8 cellular contexts compared by ENCODE assay signal in genomic region chr7:112207106-112207592, GRCh38. TPM values are rescaled to one million over a fixed set of nuclear protein-coding genes. Genes with fewer than 3 reads are reported as not detected.
DNase-seq lines count a peak whose midpoint lies in the region; ATAC-seq and TF ChIP-seq lines count a peak whose summit lies in the region.

No MANE protein-coding gene starts in this region.

- no peaks in the 10 kb centered on the region for H3K9me3 Mint-ChIP-seq in activated CD8-positive, alpha-beta memory T cell treated with anti-CD3 and anti-CD28 coated beads, Interleukin-2, amount 10 ng/mL, durations not matched to agents 7 days and 5 days (ENCODE audit: low read depth)
- H3K9me3 Mint-ChIP-seq in endodermal cell, result no peaks in the 10 kb centered on the region

- no peaks in the 10 kb centered on the region for H4K20me1 ChIP-seq in PC-9 (ENCODE audit: insufficient read depth)
- H4K20me1 ChIP-seq in neural cell (ENCODE audit: insufficient read depth), result no peaks in the 10 kb centered on the region

- intact Hi-C loops in PC-9 (cut with micrococcal nuclease; ENCODE audit: unreplicated experiment), result loop anchor here (2.0 to 10.0 kb wide), 7 partner anchors 125 to 445 kb away; no protein-coding TSS in a partner anchor

- peaks cover 31% of the 10 kb centered on the region for H3K4me1 Mint-ChIP-seq in activated CD8-positive, alpha-beta memory T cell treated with anti-CD3 and anti-CD28 coated beads, Interleukin-2, amount 10 ng/mL, durations not matched to agents 7 days and 5 days
- peaks cover 29% of the 10 kb centered on the region for H3K4me1 Mint-ChIP-seq in endodermal cell

- H3K9ac ChIP-seq in endodermal cell (ENCODE audit: extremely low read depth, low read length, poor library complexity, severe bottlenecking), result peak overlapping the region; percentile 89
- H3K9ac ChIP-seq in neural cell (ENCODE audit: low read length), result peak overlapping the region; percentile 91

- TF ChIP-seq CTCF in PC-9 (conservative IDR thresholded peaks at IDR 0.05) (no peak), endodermal cell (conservative IDR thresholded peaks at IDR 0.05) (no peak), neural cell (IDR thresholded peaks at IDR 0.05; ENCODE audit: poor library complexity, severe bottlenecking) (no peak)

- H3K27me3 ChIP-seq in PC-9 (ENCODE audit: insufficient read depth, low read depth) (no peaks in the 10 kb centered on the region), endodermal cell (ENCODE audit: control insufficient read depth, insufficient read depth, low read length, poor library complexity, severe bottlenecking) (no peaks in the 10 kb centered on the region), neural cell (ENCODE audit: insufficient read depth, low read depth, low read length) (no peaks in the 10 kb centered on the region)

- CTCF ChIA-PET in activated CD8-positive, alpha-beta memory T cell treated with anti-CD3 and anti-CD28 coated beads, Interleukin-2, amount 10 ng/mL, durations not matched to agents 7 days and 5 days (lab: Charles Lee), result no interaction called here
- CTCF ChIA-PET in PC-9 (lab: Charles Lee), result interaction anchor here (0.6 kb wide), 1 partner anchor 79 kb away, joined by 12 read pairs; no protein-coding TSS in a partner anchor

- peaks cover 2% of the 10 kb centered on the region for H3K36me3 Mint-ChIP-seq in activated CD8-positive, alpha-beta memory T cell treated with anti-CD3 and anti-CD28 coated beads, Interleukin-2, amount 10 ng/mL, durations not matched to agents 7 days and 5 days
- H3K36me3 Mint-ChIP-seq in endodermal cell (ENCODE audit: low read depth), result no peaks in the 10 kb centered on the region

- no peaks in the 10 kb centered on the region for H3F3A ChIP-seq in PC-9 (ENCODE audit: insufficient read depth, low read depth)
- no peaks in the 10 kb centered on the region for H3F3A ChIP-seq in neural cell (ENCODE audit: insufficient read depth, low read length, poor library complexity, severe bottlenecking)

- H3K9me3 ChIP-seq in PC-9 (ENCODE audit: insufficient read depth, low read depth), result no peaks in the 10 kb centered on the region
- H3K9me3 ChIP-seq in endodermal cell (ENCODE audit: control insufficient read depth, low read length), result no peaks in the 10 kb centered on the region
- no peaks in the 10 kb centered on the region for H3K9me3 ChIP-seq in neural cell (ENCODE audit: low read length)

- H3K36me3 ChIP-seq in PC-9 (ENCODE audit: low read depth) (no peaks in the 10 kb centered on the region), endodermal cell (ENCODE audit: control insufficient read depth, insufficient read depth, low read length) (no peaks in the 10 kb centered on the region), neural cell (ENCODE audit: insufficient read depth, low read length) (no peaks in the 10 kb centered on the region)

- peaks cover 28% of the 10 kb centered on the region for H3K27me3 Mint-ChIP-seq in activated CD8-positive, alpha-beta memory T cell treated with anti-CD3 and anti-CD28 coated beads, Interleukin-2, amount 10 ng/mL, durations not matched to agents 7 days and 5 days
- no peaks in the 10 kb centered on the region for H3K27me3 Mint-ChIP-seq in endodermal cell (ENCODE audit: insufficient read depth)

- no peaks in the 10 kb centered on the region for H3K9me2 ChIP-seq in PC-9 (ENCODE audit: insufficient read depth)
- no peaks in the 10 kb centered on the region for H3K9me2 ChIP-seq in neural cell (ENCODE audit: insufficient read depth, low read length)

- ATAC-seq in activated CD8-positive, alpha-beta memory T cell treated with anti-CD3 and anti-CD28 coated beads, Interleukin-2, amount 10 ng/mL, durations not matched to agents 7 days and 5 days, result no peak
- ATAC-seq in HG02852 (IDR thresholded peaks at IDR 0.05; ENCODE audit: unreplicated experiment) (no peak), left lobe of liver (no peak)

- H3K4me1 ChIP-seq in PC-9 (replicated peaks; ENCODE audit: insufficient read depth) (peaks cover 19% of the 10 kb centered on the region), endodermal cell (ENCODE audit: control insufficient read depth, insufficient read depth, low read length) (no peaks in the 10 kb centered on the region)

- H3K79me2 ChIP-seq in PC-9 (ENCODE audit: low read depth) (peaks cover 42% of the 10 kb centered on the region), neural cell (replicated peaks; ENCODE audit: insufficient read depth, low read length) (peaks cover 62% of the 10 kb centered on the region)

- H2AFZ ChIP-seq in PC-9 (peak overlapping the region; percentile 94), neural cell (ENCODE audit: low read depth, low read length) (peak overlapping the region; percentile 100)

- no peak overlapping the region for H3K27ac ChIP-seq in PC-9
- no peak overlapping the region for H3K27ac ChIP-seq in endodermal cell (ENCODE audit: low read depth, low read length)
- H3K27ac ChIP-seq in neural cell (ENCODE audit: low read length), result peak overlapping the region; percentile 77

- WGBS in endodermal cell (ENCODE audit: insufficient coverage in 1 of 2, insufficient read length in 1 of 2), 2 experiments, result 0 to 2% methylated on average over 2 to 8 of the region's 8 CpGs

- H3K4me3 ChIP-seq in PC-9, result peak overlapping the region; percentile 66
- H3K4me3 ChIP-seq in endodermal cell (ENCODE audit: low read length), result peak overlapping the region; percentile 98
- peak overlapping the region; percentile 97 for H3K4me3 ChIP-seq in neural cell (ENCODE audit: low read length)

- TF ChIP-seq RAD21 in neural cell (conservative IDR thresholded peaks at IDR 0.05), result peak; percentile 1

- no peak for DNase-seq in activated CD8-positive, alpha-beta memory T cell treated with anti-CD3 and anti-CD28 coated beads, Interleukin-2, amount 10 ng/mL, durations not matched to agents 7 days and 5 days
- DNase-seq in activated CD8-positive, alpha-beta memory T cell treated with anti-CD3 and anti-CD28 coated beads, Interleukin-2, amount 50 U/mL, for 48 hours, result no peak
- DNase-seq in PC-9 (no peak), endodermal cell (no peak), NCI-H128 (lab: John Stamatoyannopoulos, UW; ENCODE audit: unreplicated experiment) (no peak), left lobe of liver (ENCODE audit: low spot score) (no peak)

- POLR2A ChIA-PET in PC-9 (lab: Charles Lee; ENCODE audit: unreplicated experiment), result interaction anchor here (0.5 to 0.8 kb wide), 3 partner anchors 215 to 242 kb away, joined by 3 to 6 read pairs (median 3); no protein-coding TSS in a partner anchor

- H3K4me2 ChIP-seq in PC-9, result peak overlapping the region; percentile 88
- H3K4me2 ChIP-seq in neural cell (ENCODE audit: low read length), result peak overlapping the region; percentile 84

- H3K4me3 Mint-ChIP-seq in activated CD8-positive, alpha-beta memory T cell treated with anti-CD3 and anti-CD28 coated beads, Interleukin-2, amount 10 ng/mL, durations not matched to agents 7 days and 5 days, result peak overlapping the region; percentile 87
- peak overlapping the region; percentile 93 for H3K4me3 Mint-ChIP-seq in endodermal cell

- TF ChIP-seq EP300 in neural cell (conservative IDR thresholded peaks at IDR 0.05; ENCODE audit: poor library complexity, severe bottlenecking), result no peak

- BruUV-seq in PC-9 (replicated peaks; lab: Mats Ljungman, UMichigan), result no TSS peak

- peak overlapping the region; percentile 86 for H3K27ac Mint-ChIP-seq in activated CD8-positive, alpha-beta memory T cell treated with anti-CD3 and anti-CD28 coated beads, Interleukin-2, amount 10 ng/mL, durations not matched to agents 7 days and 5 days
- H3K27ac Mint-ChIP-seq in endodermal cell, result peak overlapping the region; percentile 94

TF ChIP-seq in neural cell, 6 proteins besides CTCF, POLR2A, EP300 and RAD21 (continues in another document):
- TF ChIP-seq REST (IDR thresholded peaks at IDR 0.05; ENCODE audit: borderline replicate concordance) (no peak), TAF1 (IDR thresholded peaks at IDR 0.05; ENCODE audit: low read depth) (no peak), EZH2 (IDR thresholded peaks at IDR 0.05; ENCODE audit: borderline replicate concordance, insufficient read depth, low read length, poor library complexity, severe bottlenecking) (no peak), MXI1 (conservative IDR thresholded peaks at IDR 0.05; ENCODE audit: poor library complexity, severe bottlenecking) (no peak)

RNA-seq across cellular contexts. Expression of gene ZNF277, which starts 0.7 kb away (rescaled TPM):
- 10 to 100 TPM; 15.8 to 16.4 TPM for total RNA-seq in activated CD8-positive, alpha-beta memory T cell treated with anti-CD3 and anti-CD28 coated beads, Interleukin-2, amount 10 ng/mL, durations not matched to agents 7 days and 5 days
- total RNA-seq in PC-9 (2021) (23.3 and 33.4 TPM in 2 replicates), endodermal cell (10 to 100 TPM; 20.3 to 20.4 TPM), left lobe of liver (13.8 TPM)
- 34.4 TPM for polyA plus RNA-seq in endodermal cell (2013, experiment 1 of 2)
- 36.0 TPM for polyA plus RNA-seq in endodermal cell (2013, experiment 2 of 2)
- polyA plus RNA-seq in neural cell, result 30.0 and 36.6 TPM in 2 replicates
- polyA minus RNA-seq in neural cell, result 67.7 and 76.2 TPM in 2 replicates

RNA-seq across cellular contexts. Expression of gene DOCK4, which starts 0.9 kb away (rescaled TPM):
- under 1 TPM; 0.64 to 0.87 TPM for total RNA-seq in activated CD8-positive, alpha-beta memory T cell treated with anti-CD3 and anti-CD28 coated beads, Interleukin-2, amount 10 ng/mL, durations not matched to agents 7 days and 5 days
- total RNA-seq in PC-9 (2021) (0.98 and 1.7 TPM in 2 replicates), endodermal cell (10 to 100 TPM; 11.2 to 15.3 TPM), left lobe of liver (11.8 TPM)
- polyA plus RNA-seq in endodermal cell (2013, experiment 1 of 2), result 23.2 TPM
- 25.1 TPM for polyA plus RNA-seq in endodermal cell (2013, experiment 2 of 2)
- polyA plus RNA-seq in neural cell, result 24.3 and 28.1 TPM in 2 replicates
- 93.7 and 135 TPM in 2 replicates for polyA minus RNA-seq in neural cell
